In the genomic region with DNA sequence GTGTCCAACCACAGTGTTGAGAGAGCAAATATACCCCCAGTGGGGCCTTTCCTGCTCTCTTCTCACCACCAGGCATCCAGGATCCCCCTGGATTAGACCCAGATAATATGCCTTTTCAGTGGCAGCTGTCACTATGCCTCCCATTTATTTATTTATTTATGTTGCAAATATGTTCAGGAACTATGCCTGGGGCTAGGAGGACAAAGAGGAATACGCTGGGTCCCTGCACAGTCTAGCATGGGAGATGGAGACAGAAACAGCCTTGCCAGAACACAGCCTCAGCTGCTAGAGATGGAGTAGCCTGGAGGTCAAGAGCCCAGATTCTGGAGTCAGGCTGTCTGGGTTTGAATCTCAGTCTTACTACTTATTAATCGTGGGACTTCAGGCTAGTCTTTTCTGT, we compare ENCODE assay signal across 17 cellular contexts.
DNase-seq lines count a peak whose midpoint lies in the region; TF ChIP-seq lines count a peak whose summit lies in the region.
"Had no signal": no experiment of that assay in that cellular context is flagged by ENCODE, and none has a peak within 500 bp of the region (broad histone marks: within the 10 kb centered on the region; RNA-seq: fewer than 3 reads in every experiment).

No MANE protein-coding gene starts in this region.

- peaks cover 0 to 18% (median 14%) of the 10 kb centered on the region in 4 donors for H3K9me3 ChIP-seq in sigmoid colon

- TF ChIP-seq POLR2A in sigmoid colon (IDR thresholded peaks at IDR 0.05), result no peak

- peaks cover 0 to 4% (median 0%) of the 10 kb centered on the region in 4 donors for H3K36me3 ChIP-seq in sigmoid colon

- H3K27me3 ChIP-seq in sigmoid colon, result no peaks in the 10 kb centered on the region

- WGBS in sigmoid colon, 2 donors, result 89 to 93% methylated on average over 2 of the region's 2 CpGs

- DNase-seq in NCI-H2171 treated with DMSO at 0.1 percent for 48 hours (lab: John Stamatoyannopoulos, UW) (peak; percentile 49), NCI-H2171 (lab: John Stamatoyannopoulos, UW) (no peak), NCI-H146 treated with DMSO at 0.1 percent for 48 hours (lab: John Stamatoyannopoulos, UW; ENCODE audit: unreplicated experiment) (peak; percentile 91), NCI-H526 treated with DMSO at 0.1 percent for 48 hours (lab: John Stamatoyannopoulos, UW) (peak; percentile 11), retina (peak; percentile 50), sigmoid colon (no peak)
- no peak for DNase-seq in stimulated activated CD4-positive, alpha-beta T cell treated with anti-CD3 and anti-CD28 coated beads, Interleukin-15, amount 100 ng/mL, for 24 hours
- DNase-seq in activated CD8-positive, alpha-beta memory T cell treated with anti-CD3 and anti-CD28 coated beads for 24 hours, result no peak
- DNase-seq: 8988T; DMS79; Kasumi-1; NCI-H1436; NCI-H2029; NCI-H510A; NK-92 treated with Interleukin-12 subunit alpha and Interleukin-12 subunit beta, amount 100 ng/mL, for 24 hours; SIG-M5 had no signal

- H3K4me3 ChIP-seq in sigmoid colon, result no peak overlapping the region

- no peaks in the 10 kb centered on the region for H3K4me1 ChIP-seq in sigmoid colon

- no peak overlapping the region for H3K27ac ChIP-seq in sigmoid colon
- H3K27ac ChIP-seq: RWPE1 had no signal

- no peak for TF ChIP-seq CTCF in sigmoid colon (IDR thresholded peaks at IDR 0.05)

- no peak for TF ChIP-seq EP300 in sigmoid colon (IDR thresholded peaks at IDR 0.05)

- intact Hi-C loops in sigmoid colon (cut with DNase I), result no loop called here

Comparison
In these comparisons a context has a peak if more than half of its experiments do, and no peak if none do; other contexts are left out.
1. DNase-seq: peak in NCI-H2171 treated with DMSO at 0.1 percent for 48 hours (single experiment), NCI-H146 treated with DMSO at 0.1 percent for 48 hours (single experiment), NCI-H526 treated with DMSO at 0.1 percent for 48 hours (single experiment) and retina (single experiment); none in NCI-H2171 (single experiment), sigmoid colon (single experiment), stimulated activated CD4-positive, alpha-beta T cell treated with anti-CD3 and anti-CD28 coated beads, Interleukin-15, amount 100 ng/mL, for 24 hours (single experiment) and activated CD8-positive, alpha-beta memory T cell treated with anti-CD3 and anti-CD28 coated beads for 24 hours (single experiment).